In the genomic region with DNA sequence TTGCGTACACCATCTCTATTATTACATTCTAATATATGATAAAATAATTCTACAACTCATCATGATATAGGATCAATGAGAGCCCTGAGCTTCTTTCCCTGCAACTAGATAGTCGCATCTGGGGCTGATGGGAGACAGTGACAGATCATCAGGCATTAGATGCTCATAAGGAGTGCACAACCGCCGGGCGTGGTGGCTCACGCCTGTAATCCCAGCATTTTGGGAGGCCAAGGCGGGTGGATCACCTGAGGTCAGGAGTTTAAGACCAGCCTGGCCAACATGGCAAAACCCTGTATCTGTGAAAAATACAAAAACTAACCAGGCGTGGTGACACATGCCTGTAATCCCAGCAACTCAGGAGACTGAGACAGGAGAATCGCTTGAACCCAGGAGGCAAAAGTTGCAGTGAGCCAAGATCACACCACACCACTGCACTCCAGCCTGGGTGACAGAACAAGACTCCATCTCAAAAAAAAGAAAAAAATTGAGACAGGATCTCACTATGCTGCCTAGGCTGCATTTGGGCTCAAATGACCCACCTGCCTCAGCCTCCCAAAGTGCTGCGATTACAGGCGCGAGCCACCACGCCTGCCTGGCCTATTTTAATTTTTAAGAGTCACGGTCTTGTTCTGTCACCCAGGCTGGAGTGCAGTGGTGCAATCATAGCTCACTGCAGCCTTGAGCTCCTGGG, we compare ENCODE assay signal across 7 cellular contexts. TPM values are rescaled to one million over a fixed set of nuclear protein-coding genes. Genes with fewer than 3 reads are reported as not detected.
DNase-seq lines count a peak whose midpoint lies in the region; ATAC-seq and TF ChIP-seq lines count a peak whose summit lies in the region.
"Not testable (repeated sequence)": the region's sequence is repeated elsewhere in the genome, so short reads cannot be mapped to it uniquely, and the experiment has no call there.

No MANE protein-coding gene starts in this region.

- peak overlapping the region in 2 of 4 donors; percentile 1 to 87 for H3K4me3 Mint-ChIP-seq in IgD-negative memory B cell
- H3K4me3 Mint-ChIP-seq in T-helper 2 cell treated with Interferon-gamma antibody and Interleukin-4, amounts not matched to agents 5 μg/mL and 100 μg/mL, for 36 hours = peak overlapping the region; percentile 100
- peak overlapping the region in 1 of 2 donors; percentile 37 for H3K4me3 Mint-ChIP-seq in activated T-cell treated with anti-CD3 and anti-CD28 coated beads, Interleukin-2, amount 50 U/mL, for 72 hours
- H3K4me3 Mint-ChIP-seq in central memory CD8-positive, alpha-beta T cell = peak overlapping the region; percentile 99

- H3K36me3 ChIP-seq in left ventricle myocardium inferior = peaks cover 48% of the 10 kb centered on the region
- H3K36me3 ChIP-seq in neutrophil = peaks cover 56% of the 10 kb centered on the region

- H3K27me3 ChIP-seq in left ventricle myocardium inferior (ENCODE audit: low read depth); neutrophil: not testable (repeated sequence)

- H3K4me1 Mint-ChIP-seq in IgD-negative memory B cell = peaks cover 29 to 37% (median 32%) of the 10 kb centered on the region in 3 donors
- peaks cover 26% of the 10 kb centered on the region for H3K4me1 Mint-ChIP-seq in T-helper 2 cell treated with Interferon-gamma antibody and Interleukin-4, amounts not matched to agents 5 μg/mL and 100 μg/mL, for 36 hours (ENCODE audit: low read depth)
- H3K4me1 Mint-ChIP-seq in activated T-cell treated with anti-CD3 and anti-CD28 coated beads, Interleukin-2, amount 50 U/mL, for 72 hours (ENCODE audit: low read depth) = peaks cover 38% of the 10 kb centered on the region
- H3K4me1 Mint-ChIP-seq in central memory CD8-positive, alpha-beta T cell = peaks cover 47% of the 10 kb centered on the region

- peak overlapping the region; percentile 77 to 94 (median 94) for H3K27ac Mint-ChIP-seq in IgD-negative memory B cell
- peak overlapping the region; percentile 99 for H3K27ac Mint-ChIP-seq in T-helper 2 cell treated with Interferon-gamma antibody and Interleukin-4, amounts not matched to agents 5 μg/mL and 100 μg/mL, for 36 hours
- peak overlapping the region; percentile 31 for H3K27ac Mint-ChIP-seq in activated T-cell treated with anti-CD3 and anti-CD28 coated beads, Interleukin-2, amount 50 U/mL, for 72 hours
- H3K27ac Mint-ChIP-seq in central memory CD8-positive, alpha-beta T cell (ENCODE audit: low read depth) = peak overlapping the region; percentile 35

- peaks cover 11% of the 10 kb centered on the region for H3K36me3 Mint-ChIP-seq in IgD-negative memory B cell
- peaks cover 52% of the 10 kb centered on the region for H3K36me3 Mint-ChIP-seq in T-helper 2 cell treated with Interferon-gamma antibody and Interleukin-4, amounts not matched to agents 5 μg/mL and 100 μg/mL, for 36 hours (ENCODE audit: low read depth)
- H3K36me3 Mint-ChIP-seq in activated T-cell treated with anti-CD3 and anti-CD28 coated beads, Interleukin-2, amount 50 U/mL, for 72 hours (ENCODE audit: insufficient read depth in 2 of 2) = peaks cover 27 to 35% of the 10 kb centered on the region in 2 donors
- H3K36me3 Mint-ChIP-seq in central memory CD8-positive, alpha-beta T cell (ENCODE audit: insufficient read depth) = peaks cover 58% of the 10 kb centered on the region

- not testable (repeated sequence) for ATAC-seq in activated T-cell treated with anti-CD3 and anti-CD28 coated beads, Interleukin-2, amount 50 U/mL, for 72 hours (replicated peaks in 1 of 2); central memory CD8-positive, alpha-beta T cell (replicated peaks; ENCODE audit: extremely low read depth, poor library complexity, severe bottlenecking)

- H3K9me3 Mint-ChIP-seq in IgD-negative memory B cell; T-helper 2 cell treated with Interferon-gamma antibody and Interleukin-4, amounts not matched to agents 5 μg/mL and 100 μg/mL, for 36 hours; activated T-cell treated with anti-CD3 and anti-CD28 coated beads, Interleukin-2, amount 50 U/mL, for 72 hours; central memory CD8-positive, alpha-beta T cell: not testable (repeated sequence)

- peaks cover 38% of the 10 kb centered on the region for H3K4me1 ChIP-seq in left ventricle myocardium inferior
- peaks cover 38 to 53% of the 10 kb centered on the region in 2 experiments for H3K4me1 ChIP-seq in neutrophil (ENCODE audit: control insufficient read depth in 1 of 2, insufficient read depth in 1 of 2, low read depth in 1 of 2, low read length in 1 of 2)

- DNase-seq in EL = peak; percentile 62
- DNase-seq in T-helper 2 cell treated with Interferon-gamma antibody and Interleukin-4, amounts not matched to agents 5 μg/mL and 100 μg/mL, for 36 hours (ENCODE audit: low spot score); central memory CD8-positive, alpha-beta T cell (ENCODE audit: low spot score in 2 of 2); left ventricle myocardium inferior: not testable (repeated sequence)
- DNase-seq in activated T-cell treated with anti-CD3 and anti-CD28 coated beads, Interleukin-2, amount 50 U/mL, for 72 hours = peak in 1 of 2 donors; percentile 15

- not testable (repeated sequence) for TF ChIP-seq CTCF in left ventricle myocardium inferior (IDR thresholded peaks at IDR 0.05; ENCODE audit: borderline replicate concordance); neutrophil (IDR thresholded peaks at IDR 0.05)

- intact Hi-C loops in left ventricle myocardium inferior (cut with micrococcal nuclease) = not testable (repeated sequence)

- H3K4me3 ChIP-seq in left ventricle myocardium inferior; neutrophil (ENCODE audit: low read depth in 1 of 2, low read length in 1 of 2): not testable (repeated sequence)

- peak overlapping the region; percentile 22 for H3K27ac ChIP-seq in left ventricle myocardium inferior (replicated peaks)
- H3K27ac ChIP-seq in neutrophil = peak overlapping the region; percentile 100

- not testable (repeated sequence) for H3K27me3 Mint-ChIP-seq in IgD-negative memory B cell; T-helper 2 cell treated with Interferon-gamma antibody and Interleukin-4, amounts not matched to agents 5 μg/mL and 100 μg/mL, for 36 hours (ENCODE audit: low read depth); activated T-cell treated with anti-CD3 and anti-CD28 coated beads, Interleukin-2, amount 50 U/mL, for 72 hours (ENCODE audit: low read depth); central memory CD8-positive, alpha-beta T cell

- not testable (repeated sequence) for H3K9me3 ChIP-seq in left ventricle myocardium inferior (replicated peaks)
- H3K9me3 ChIP-seq in neutrophil = peaks cover 10% of the 10 kb centered on the region

RNA-seq across cellular contexts. Expression of gene ACTB, which starts 5.7 kb away (rescaled TPM):
- 10,465 TPM for polyA plus RNA-seq in IgD-negative memory B cell
- total RNA-seq in activated T-cell treated with anti-CD3 and anti-CD28 coated beads, Interleukin-2, amount 50 U/mL, for 72 hours = 1,000 to 10,000 TPM; 4,284 to 5,173 TPM
- 633 TPM for total RNA-seq in left ventricle myocardium inferior

RNA-seq across cellular contexts. Expression of gene FBXL18, which starts 11.1 kb away (rescaled TPM):
- polyA plus RNA-seq in IgD-negative memory B cell = 1.3 TPM
- 10 to 100 TPM in 1 of 2 donors, 1 to 10 TPM in 1; 10.0 to 12.3 TPM for total RNA-seq in activated T-cell treated with anti-CD3 and anti-CD28 coated beads, Interleukin-2, amount 50 U/mL, for 72 hours
- total RNA-seq in left ventricle myocardium inferior = 6.2 TPM

Comparison
In these comparisons a context has a peak if more than half of its experiments do, and no peak if none do; other contexts are left out.
1. H3K27ac Mint-ChIP-seq: peak in every context shown above with its lines; median percentile 99 in T-helper 2 cell treated with Interferon-gamma antibody and Interleukin-4, amounts not matched to agents 5 μg/mL and 100 μg/mL, for 36 hours; 94 in IgD-negative memory B cell; 35 in central memory CD8-positive, alpha-beta T cell; 31 in activated T-cell treated with anti-CD3 and anti-CD28 coated beads, Interleukin-2, amount 50 U/mL, for 72 hours.